8 cellular contexts compared by ENCODE assay signal in the genomic region with DNA sequence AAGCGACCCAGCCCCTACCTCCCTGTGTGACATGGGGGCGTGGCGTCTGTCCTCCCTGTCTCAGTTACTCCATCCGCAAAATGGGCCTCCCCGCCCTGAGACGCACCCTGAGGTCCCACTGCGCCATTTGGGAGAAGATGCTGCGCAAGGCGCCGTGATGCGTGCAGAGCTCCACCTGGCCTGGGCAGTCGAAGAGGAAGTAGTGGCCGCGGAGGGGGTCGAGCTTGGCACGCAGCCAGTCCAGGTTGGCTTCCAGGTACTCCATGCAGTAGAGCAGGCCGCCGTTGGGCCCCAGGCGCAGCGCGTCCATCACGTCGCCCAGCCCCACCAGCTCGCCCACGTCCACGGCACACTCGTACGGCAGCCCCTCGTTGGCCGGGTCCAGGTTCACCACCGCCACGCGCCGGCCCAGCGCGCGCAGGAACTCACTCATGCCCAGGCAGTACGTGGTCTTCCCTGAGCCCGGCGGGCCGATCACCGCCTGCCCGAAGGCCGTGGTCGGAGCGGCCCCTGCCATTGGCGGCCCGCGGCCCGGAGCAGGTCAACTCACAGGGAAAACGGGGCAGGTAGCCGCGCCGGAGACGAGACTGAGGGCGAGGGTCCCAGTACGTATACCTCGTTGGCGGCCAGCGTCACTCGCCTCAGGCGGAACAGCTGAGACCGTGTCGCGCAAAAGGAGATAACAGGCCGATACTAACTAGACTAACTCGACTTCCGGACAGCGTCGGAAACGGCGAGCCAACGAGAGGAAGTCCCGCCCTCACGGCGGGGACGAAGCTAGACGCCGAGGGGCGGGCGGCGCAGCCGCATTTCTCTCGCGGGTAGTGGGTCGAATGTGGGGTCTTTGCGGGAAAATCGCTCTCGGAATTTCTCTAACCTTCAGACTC. TPM values are rescaled to one million over a fixed set of nuclear protein-coding genes. Genes with fewer than 3 reads are reported as not detected.
A peak's percentile ranks its signal among the peaks of the same experiment; 100 is the strongest.
DNase-seq lines count a peak whose midpoint lies in the region; ATAC-seq and TF ChIP-seq lines count a peak whose summit lies in the region.

A gene (minus strand): TSS at position 704 of the 887 bp plus-strand sequence. CDS start 187 bp downstream, at position 517.

- H3F3A ChIP-seq in neural cell (ENCODE audit: insufficient read depth, low read length, poor library complexity, severe bottlenecking): no peaks in the 10 kb centered on the region

- no peak for TF ChIP-seq EP300 in neural cell (conservative IDR thresholded peaks at IDR 0.05; ENCODE audit: poor library complexity, severe bottlenecking)

- DNase-seq in DMS53 treated with DMSO at 0.1 percent for 48 hours (lab: John Stamatoyannopoulos, UW; ENCODE audit: unreplicated experiment) (peak; percentile 60), SHP77 (lab: John Stamatoyannopoulos, UW) (peak; percentile 62 to 82), activated gamma-delta T cell (lab: John Stamatoyannopoulos, UW) (peak; percentile 57), fibroblast of the conjunctiva (ENCODE audit: low read depth) (peak; percentile 47)
- peak; percentile 67 for DNase-seq in Jurkat, Clone E6-1 (ENCODE audit: low read depth, low spot score)
- DNase-seq in stimulated activated naive CD8-positive, alpha-beta T cell treated with anti-CD3 and anti-CD28 coated beads, Interleukin-15, amount 100 ng/mL, for 72 hours: peak; percentile 69 to 76

- H3K27ac Mint-ChIP-seq in stimulated activated naive CD8-positive, alpha-beta T cell treated with anti-CD3 and anti-CD28 coated beads, Interleukin-15, amount 100 ng/mL, for 72 hours: peak within 1 kb of the TSS; percentile 98

- TF ChIP-seq RAD21 in neural cell (conservative IDR thresholded peaks at IDR 0.05): no peak

- peak within 1 kb of the TSS; percentile 85 for H3K9ac ChIP-seq in neural cell (ENCODE audit: low read length)

- H3K27ac ChIP-seq in neural cell (ENCODE audit: low read length): peak within 1 kb of the TSS; percentile 84

- H3K9me2 ChIP-seq in neural cell (ENCODE audit: insufficient read depth, low read length): no peaks in the 10 kb centered on the region

- H4K20me1 ChIP-seq in neural cell (ENCODE audit: insufficient read depth): no peaks in the 10 kb centered on the region

- no peaks in the 10 kb centered on the region for H3K9me3 ChIP-seq in neural cell (ENCODE audit: low read length)

- no peak for TF ChIP-seq CTCF in neural cell (IDR thresholded peaks at IDR 0.05; ENCODE audit: poor library complexity, severe bottlenecking)

- peak within 1 kb of the TSS; percentile 92 for H3K4me2 ChIP-seq in neural cell (ENCODE audit: low read length)

- H3K4me3 Mint-ChIP-seq in stimulated activated naive CD8-positive, alpha-beta T cell treated with anti-CD3 and anti-CD28 coated beads, Interleukin-15, amount 100 ng/mL, for 72 hours: peak within 1 kb of the TSS; percentile 98 to 100

- peaks cover 13% of the 10 kb centered on the region for H3K79me2 ChIP-seq in neural cell (replicated peaks; ENCODE audit: insufficient read depth, low read length)

- H3K9me3 Mint-ChIP-seq in stimulated activated naive CD8-positive, alpha-beta T cell treated with anti-CD3 and anti-CD28 coated beads, Interleukin-15, amount 100 ng/mL, for 72 hours: no peaks in the 10 kb centered on the region

- H3K27me3 Mint-ChIP-seq in stimulated activated naive CD8-positive, alpha-beta T cell treated with anti-CD3 and anti-CD28 coated beads, Interleukin-15, amount 100 ng/mL, for 72 hours: no peaks in the 10 kb centered on the region

- H3K27me3 ChIP-seq in neural cell (ENCODE audit: insufficient read depth, low read depth, low read length): no peaks in the 10 kb centered on the region

- peak within 1 kb of the TSS; percentile 87 for H3K4me3 ChIP-seq in Jurkat, Clone E6-1 (ENCODE audit: low read length)
- peak within 1 kb of the TSS; percentile 100 for H3K4me3 ChIP-seq in neural cell (ENCODE audit: low read length)

- ATAC-seq in GM21619 (IDR thresholded peaks at IDR 0.05; ENCODE audit: unreplicated experiment): peak; percentile 91
- peak; percentile 97 for ATAC-seq in stimulated activated naive CD8-positive, alpha-beta T cell treated with anti-CD3 and anti-CD28 coated beads, Interleukin-15, amount 100 ng/mL, for 72 hours

- H3K36me3 ChIP-seq in neural cell (ENCODE audit: insufficient read depth, low read length): no peaks in the 10 kb centered on the region

- peak within 1 kb of the TSS; percentile 88 for H2AFZ ChIP-seq in neural cell (ENCODE audit: low read depth, low read length)

- H3K4me1 Mint-ChIP-seq in stimulated activated naive CD8-positive, alpha-beta T cell treated with anti-CD3 and anti-CD28 coated beads, Interleukin-15, amount 100 ng/mL, for 72 hours: peaks cover 33% of the 10 kb centered on the region

TF ChIP-seq in neural cell, 6 proteins besides CTCF, POLR2A, EP300 and RAD21:
- TF ChIP-seq MXI1 (conservative IDR thresholded peaks at IDR 0.05; ENCODE audit: poor library complexity, severe bottlenecking) (peak; percentile 68), TAF1 (IDR thresholded peaks at IDR 0.05; ENCODE audit: low read depth) (peak; percentile 61), EZH2 (IDR thresholded peaks at IDR 0.05; ENCODE audit: borderline replicate concordance, insufficient read depth, low read length, poor library complexity, severe bottlenecking) (no peak), SMC3 (conservative IDR thresholded peaks at IDR 0.05; ENCODE audit: poor library complexity) (no peak), POLR2AphosphoS5 (IDR thresholded peaks at IDR 0.05) (peak; percentile 92)
- TF ChIP-seq, protein P1, sequence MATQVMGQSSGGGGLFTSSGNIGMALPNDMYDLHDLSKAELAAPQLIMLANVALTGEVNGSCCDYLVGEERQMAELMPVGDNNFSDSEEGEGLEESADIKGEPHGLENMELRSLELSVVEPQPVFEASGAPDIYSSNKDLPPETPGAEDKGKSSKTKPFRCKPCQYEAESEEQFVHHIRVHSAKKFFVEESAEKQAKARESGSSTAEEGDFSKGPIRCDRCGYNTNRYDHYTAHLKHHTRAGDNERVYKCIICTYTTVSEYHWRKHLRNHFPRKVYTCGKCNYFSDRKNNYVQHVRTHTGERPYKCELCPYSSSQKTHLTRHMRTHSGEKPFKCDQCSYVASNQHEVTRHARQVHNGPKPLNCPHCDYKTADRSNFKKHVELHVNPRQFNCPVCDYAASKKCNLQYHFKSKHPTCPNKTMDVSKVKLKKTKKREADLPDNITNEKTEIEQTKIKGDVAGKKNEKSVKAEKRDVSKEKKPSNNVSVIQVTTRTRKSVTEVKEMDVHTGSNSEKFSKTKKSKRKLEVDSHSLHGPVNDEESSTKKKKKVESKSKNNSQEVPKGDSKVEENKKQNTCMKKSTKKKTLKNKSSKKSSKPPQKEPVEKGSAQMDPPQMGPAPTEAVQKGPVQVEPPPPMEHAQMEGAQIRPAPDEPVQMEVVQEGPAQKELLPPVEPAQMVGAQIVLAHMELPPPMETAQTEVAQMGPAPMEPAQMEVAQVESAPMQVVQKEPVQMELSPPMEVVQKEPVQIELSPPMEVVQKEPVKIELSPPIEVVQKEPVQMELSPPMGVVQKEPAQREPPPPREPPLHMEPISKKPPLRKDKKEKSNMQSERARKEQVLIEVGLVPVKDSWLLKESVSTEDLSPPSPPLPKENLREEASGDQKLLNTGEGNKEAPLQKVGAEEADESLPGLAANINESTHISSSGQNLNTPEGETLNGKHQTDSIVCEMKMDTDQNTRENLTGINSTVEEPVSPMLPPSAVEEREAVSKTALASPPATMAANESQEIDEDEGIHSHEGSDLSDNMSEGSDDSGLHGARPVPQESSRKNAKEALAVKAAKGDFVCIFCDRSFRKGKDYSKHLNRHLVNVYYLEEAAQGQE (IDR thresholded peaks at IDR 0.05; ENCODE audit: borderline replicate concordance): peak; percentile 37

RNA-seq across cellular contexts. Expression of the gene that starts here (rescaled TPM):
- polyA plus RNA-seq in Jurkat, Clone E6-1 (2012; ENCODE audit: insufficient read depth, insufficient read length): 29.6 TPM
- 17.7 and 20.2 TPM in 2 replicates for polyA plus RNA-seq in neural cell
- polyA minus RNA-seq in neural cell: 19.0 and 19.4 TPM in 2 replicates

Comparison
In these comparisons a context has a peak if more than half of its experiments do, and no peak if none do; other contexts are left out.
1. Peak in every context shown above with its lines: DNase-seq, ATAC-seq, H3K4me3 ChIP-seq and H3K27ac ChIP-seq.